Comparison of ENCODE assay signal across 1 cellular context in the genomic region with DNA sequence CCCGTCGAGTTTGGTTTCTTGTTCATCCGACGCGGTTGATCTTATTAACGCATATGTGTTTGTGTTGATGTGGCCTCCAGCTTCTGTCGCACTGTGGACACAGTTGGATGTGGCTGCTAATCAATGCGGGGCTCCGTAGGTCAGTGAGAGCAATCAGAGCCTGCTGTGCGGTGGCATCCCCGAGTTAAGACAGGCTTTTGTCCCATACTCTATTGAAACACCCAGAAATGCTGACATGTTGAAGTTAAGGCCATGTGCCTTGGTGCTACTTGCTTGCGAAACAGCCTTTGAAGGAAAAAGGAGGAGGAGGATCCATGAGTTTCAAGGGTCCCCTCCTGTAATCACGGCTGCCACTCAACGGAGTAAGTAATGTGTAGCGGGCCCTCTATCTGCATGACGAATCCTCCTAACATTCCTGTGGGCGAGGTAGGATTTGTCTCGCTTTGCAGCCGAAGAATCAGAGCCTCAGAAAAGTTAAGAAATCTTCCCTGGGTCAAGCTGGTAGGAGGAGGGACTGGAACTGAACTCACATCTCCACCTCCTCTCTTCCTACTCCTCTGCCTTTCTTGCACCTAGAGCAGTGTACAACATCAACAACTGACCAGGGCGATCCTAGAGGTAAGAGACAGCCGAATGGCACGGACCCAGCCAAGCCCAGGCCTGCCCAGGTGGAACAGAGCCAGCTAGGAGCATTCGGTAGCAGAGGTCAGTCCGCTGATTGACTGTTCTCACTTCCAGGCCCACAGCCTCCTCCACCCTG.
TF ChIP-seq lines count a peak whose summit lies in the region.

No MANE protein-coding gene starts in this region.

TF ChIP-seq in IMR-90, 13 proteins besides CTCF, POLR2A, EP300 and RAD21:
- TF ChIP-seq, protein P1, sequence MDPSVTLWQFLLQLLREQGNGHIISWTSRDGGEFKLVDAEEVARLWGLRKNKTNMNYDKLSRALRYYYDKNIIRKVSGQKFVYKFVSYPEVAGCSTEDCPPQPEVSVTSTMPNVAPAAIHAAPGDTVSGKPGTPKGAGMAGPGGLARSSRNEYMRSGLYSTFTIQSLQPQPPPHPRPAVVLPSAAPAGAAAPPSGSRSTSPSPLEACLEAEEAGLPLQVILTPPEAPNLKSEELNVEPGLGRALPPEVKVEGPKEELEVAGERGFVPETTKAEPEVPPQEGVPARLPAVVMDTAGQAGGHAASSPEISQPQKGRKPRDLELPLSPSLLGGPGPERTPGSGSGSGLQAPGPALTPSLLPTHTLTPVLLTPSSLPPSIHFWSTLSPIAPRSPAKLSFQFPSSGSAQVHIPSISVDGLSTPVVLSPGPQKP (IDR thresholded peaks at IDR 0.05; ENCODE audit: borderline replicate concordance, low read depth, low read length): no peak
- no peak for TF ChIP-seq MXI1 (IDR thresholded peaks at IDR 0.05; ENCODE audit: borderline replicate concordance, low read depth, low read length)
- no peak for TF ChIP-seq FOS (IDR thresholded peaks at IDR 0.05; ENCODE audit: low read depth, low read length)
- TF ChIP-seq CHD1 (IDR thresholded peaks at IDR 0.05; ENCODE audit: low read depth, low read length): no peak
- TF ChIP-seq SMC3 (IDR thresholded peaks at IDR 0.05; ENCODE audit: low read depth, low read length): no peak
- TF ChIP-seq CEBPB (IDR thresholded peaks at IDR 0.05; ENCODE audit: low read depth, low read length): peak; percentile 54; the same call in 1 of the 2 replicates
TF ChIP-seq in IMR-90: peak in this region for 1.
